In the genomic region with DNA sequence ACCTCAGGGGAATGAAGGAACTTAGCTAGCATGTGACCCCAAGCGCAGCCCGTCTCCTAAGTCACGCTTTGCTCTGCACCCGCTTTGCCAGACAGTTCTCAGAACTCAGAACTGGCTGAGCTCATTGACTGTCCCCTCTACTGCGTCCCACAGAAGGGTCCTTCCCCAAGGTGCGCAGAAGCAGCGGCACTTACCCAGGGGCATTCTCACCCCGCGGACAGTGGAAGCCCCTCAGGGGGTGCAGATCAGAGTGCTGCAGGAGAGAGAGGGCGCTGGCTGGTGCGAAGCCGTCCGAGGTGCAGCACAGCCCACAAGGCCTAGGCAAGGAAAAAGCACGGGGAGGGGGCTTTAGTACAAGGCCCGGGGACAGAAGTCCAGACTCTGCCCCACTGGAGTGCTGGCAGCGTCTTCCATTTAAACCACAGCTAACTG, we compare ENCODE assay signal across 8 cellular contexts. TPM values are rescaled to one million over a fixed set of nuclear protein-coding genes. Genes with fewer than 3 reads are reported as not detected.
DNase-seq lines count a peak whose midpoint lies in the region; ATAC-seq and TF ChIP-seq lines count a peak whose summit lies in the region.

No MANE protein-coding gene starts in this region.

- H3K27ac ChIP-seq in aorta (ENCODE audit: low read depth in 1 of 2, low read length in 2 of 2), result peak overlapping the region in 1 of 2 donors; percentile 54

- peak overlapping the region; percentile 94 to 95 for H3K27ac Mint-ChIP-seq in effector memory CD8-positive, alpha-beta T cell

- peak; percentile 36 for ATAC-seq in HG02840 (IDR thresholded peaks at IDR 0.05; ENCODE audit: low FRiP score, unreplicated experiment)
- peak; percentile 23 for ATAC-seq in effector memory CD8-positive, alpha-beta T cell (replicated peaks)
- ATAC-seq in aorta (ENCODE audit: low FRiP score), result peak; percentile 44
- no peak for ATAC-seq in HG03469 (IDR thresholded peaks at IDR 0.05; ENCODE audit: unreplicated experiment)

- H3K36me3 ChIP-seq in mucosa of stomach (ENCODE audit: control insufficient read depth, insufficient read depth, low read length) (peaks cover 10% of the 10 kb centered on the region), aorta (ENCODE audit: control insufficient read depth in 1 of 2, insufficient read depth in 2 of 2, low read length in 1 of 2) (peaks cover 0 to 10% of the 10 kb centered on the region in 2 donors)

- H3K4me3 Mint-ChIP-seq in effector memory CD8-positive, alpha-beta T cell, result peak overlapping the region; percentile 88 to 90

- H3K27me3 Mint-ChIP-seq in effector memory CD8-positive, alpha-beta T cell, result peaks cover 12 to 14% of the 10 kb centered on the region in 2 donors

- no peaks in the 10 kb centered on the region for H3K27me3 ChIP-seq in mucosa of stomach (ENCODE audit: control insufficient read depth, insufficient read depth, low read length)
- H3K27me3 ChIP-seq in aorta (ENCODE audit: control insufficient read depth in 1 of 2, insufficient read depth in 2 of 2, low read length in 1 of 2), result no peaks in the 10 kb centered on the region

- peaks cover 28 to 38% of the 10 kb centered on the region in 2 donors for H3K4me1 Mint-ChIP-seq in effector memory CD8-positive, alpha-beta T cell (ENCODE audit: low read depth in 2 of 2)

- peaks cover 48% of the 10 kb centered on the region for H3K36me3 Mint-ChIP-seq in effector memory CD8-positive, alpha-beta T cell (ENCODE audit: insufficient read depth)

- DNase-seq in AG10803 (ENCODE audit: low read depth), result no peak
- DNase-seq in effector memory CD8-positive, alpha-beta T cell, result peak in 2 of 3 experiments; percentile 16 to 17
- peak in 1 of 2 donors; percentile 61 for DNase-seq in aorta
- DNase-seq in occipital lobe (lab: John Stamatoyannopoulos, UW), result no peak

- no peaks in the 10 kb centered on the region for H3K9me3 Mint-ChIP-seq in effector memory CD8-positive, alpha-beta T cell

- intact Hi-C loops in aorta (cut with DNase I), result loop anchor here in 1 of 2 donors (10.0 kb wide), 1 partner anchor 400 kb away; a partner anchor contains a TSS

- no peak for TF ChIP-seq CTCF in AG10803 (conservative IDR thresholded peaks at IDR 0.05; ENCODE audit: low read length)
- TF ChIP-seq CTCF in WI38 (IDR thresholded peaks at IDR 0.05; ENCODE audit: low read depth, low read length), result no peak

- H3K4me3 ChIP-seq in AG10803 (ENCODE audit: low read length), result peak overlapping the region; percentile 93
- peak overlapping the region; percentile 91 for H3K4me3 ChIP-seq in WI38 (ENCODE audit: low read depth, low read length)
- H3K4me3 ChIP-seq in mucosa of stomach (ENCODE audit: low read length), result peak overlapping the region; percentile 58
- H3K4me3 ChIP-seq in aorta (ENCODE audit: low read length in 2 of 2), result peak overlapping the region; percentile 44 to 75

- no peaks in the 10 kb centered on the region for H3K9me3 ChIP-seq in mucosa of stomach (ENCODE audit: control insufficient read depth, low read length)
- H3K9me3 ChIP-seq in aorta (ENCODE audit: control insufficient read depth, low read length), result no peaks in the 10 kb centered on the region

- WGBS in aorta, 2 donors, result 7% methylated on average over 16 of the region's 16 CpGs

- H3K4me1 ChIP-seq in mucosa of stomach (ENCODE audit: control insufficient read depth, insufficient read depth, low read length), result peaks cover 11% of the 10 kb centered on the region
- H3K4me1 ChIP-seq in aorta (ENCODE audit: control insufficient read depth in 1 of 2, insufficient read depth in 2 of 2, low read length in 2 of 2), result no peaks in the 10 kb centered on the region

- peak overlapping the region; percentile 85 for H3K9ac ChIP-seq in mucosa of stomach (ENCODE audit: low read length)

RNA-seq across cellular contexts. Expression of a gene that starts 0.8 kb away (rescaled TPM):
- 10 to 100 TPM; 30.4 to 46.2 TPM for total RNA-seq in aorta
- 10 to 100 TPM; 17.7 to 32.0 TPM for polyA plus RNA-seq in aorta
- 2.8 TPM for total RNA-seq in occipital lobe

RNA-seq across cellular contexts. Expression of a gene that starts 38.3 kb away (rescaled TPM):
- 10 to 100 TPM; 35.5 to 41.3 TPM for total RNA-seq in aorta
- 10 to 100 TPM in 1 of 2 donors, 1 to 10 TPM in 1; 5.9 to 12.8 TPM for polyA plus RNA-seq in aorta
- total RNA-seq in occipital lobe, result 48.4 TPM

Comparison
In these comparisons a context has a peak if more than half of its experiments do, and no peak if none do; other contexts are left out.
1. DNase-seq: peak in effector memory CD8-positive, alpha-beta T cell (2 of 3); none in AG10803 (single experiment) and occipital lobe (single experiment).
2. Peak in every context shown above with its lines, with median percentiles within 50 percentile points of each other: H3K4me3 ChIP-seq.